Comparison of ENCODE assay signal across 21 cellular contexts in genomic region chr20:32598606-32599005, GRCh38. TPM values are rescaled to one million over a fixed set of nuclear protein-coding genes. Genes with fewer than 3 reads are reported as not detected.
A peak's percentile ranks its signal among the peaks of the same experiment; 100 is the strongest.
DNase-seq lines count a peak whose midpoint lies in the region; ATAC-seq, FAIRE-seq and TF ChIP-seq lines count a peak whose summit lies in the region.
"Had no signal": no experiment of that assay in that cellular context is flagged by ENCODE, and none has a peak within 500 bp of the region (broad histone marks: within the 10 kb centered on the region; RNA-seq: fewer than 3 reads in every experiment).

No MANE protein-coding gene starts in this region.

- TF ChIP-seq POLR2A in K562 (conservative IDR thresholded peaks at IDR 0.05): no peak

- H3K9me1 ChIP-seq in K562 (ENCODE audit: control insufficient read depth, insufficient read depth, low read length): no peaks in the 10 kb centered on the region

- intact Hi-C loops in K562 (cut with micrococcal nuclease): no loop called here

- no peak for TF ChIP-seq RAD21 in K562 (CRISPR knock-in tag; conservative IDR thresholded peaks at IDR 0.05 in 1 of 2, IDR thresholded peaks at IDR 0.05 in 1 of 2)

- no peak overlapping the region for H3K27ac ChIP-seq in HEK293 (ENCODE audit: extremely low read depth, low read depth, low read length)
- H3K27ac ChIP-seq in K562 (ENCODE audit: extremely low read depth, low read depth, low read length): no peak overlapping the region
- H3K27ac ChIP-seq: 22Rv1 had no signal

- H3K36me3 ChIP-seq in HEK293 (ENCODE audit: control insufficient read depth in 2 of 2, insufficient read depth in 1 of 2, low read length in 2 of 2): no peaks in the 10 kb centered on the region
- peaks cover 14% of the 10 kb centered on the region; the same call in 1 of the 3 replicates for H3K36me3 ChIP-seq in K562 (ENCODE audit: control insufficient read depth, insufficient read depth, low read length)

- H3K4me3 Mint-ChIP-seq in activated T-cell treated with anti-CD3 and anti-CD28 coated beads, Interleukin-2, amount 50 U/mL, for 4 hours: peak overlapping the region; percentile 6
- no peak overlapping the region for H3K4me3 Mint-ChIP-seq in progenitor cell of endocrine pancreas (ENCODE audit: low read depth)
- H3K4me3 Mint-ChIP-seq: CD14-positive monocyte; CD8-positive, alpha-beta T cell; IgD-negative memory B cell had no signal

- FAIRE-seq in K562 (lab: Jason Lieb, UNC): no peak
- FAIRE-seq: D721Med, G401.6, GM12891 had no signal

- H3K79me2 ChIP-seq in K562 (ENCODE audit: control insufficient read depth, insufficient read depth, low read length): no peaks in the 10 kb centered on the region

- H3K4me3 ChIP-seq in HEK293 (ENCODE audit: low read depth, low read length) (no peak overlapping the region), K562 (no peak overlapping the region)

- peaks cover 3% of the 10 kb centered on the region; the same call in 1 of the 2 replicates for H4K20me1 ChIP-seq in K562 (replicated peaks; ENCODE audit: control insufficient read depth, insufficient read depth, low read length)

- H3K4me1 Mint-ChIP-seq in activated T-cell treated with anti-CD3 and anti-CD28 coated beads, Interleukin-2, amount 50 U/mL, for 4 hours (ENCODE audit: low read depth): no peaks in the 10 kb centered on the region
- H3K4me1 Mint-ChIP-seq in progenitor cell of endocrine pancreas (ENCODE audit: low read depth): no peaks in the 10 kb centered on the region

- no peaks in the 10 kb centered on the region for H3K36me3 Mint-ChIP-seq in activated T-cell treated with anti-CD3 and anti-CD28 coated beads, Interleukin-2, amount 50 U/mL, for 4 hours (ENCODE audit: insufficient read depth)
- H3K36me3 Mint-ChIP-seq in progenitor cell of endocrine pancreas (ENCODE audit: insufficient read depth): no peaks in the 10 kb centered on the region
- H3K36me3 Mint-ChIP-seq: CD14-positive monocyte; CD8-positive, alpha-beta T cell; IgD-negative memory B cell had no signal

- DNase-seq in activated T-cell treated with anti-CD3 and anti-CD28 coated beads, Interleukin-2, amount 50 U/mL, for 4 hours: no peak
- DNase-seq in activated T-cell treated with anti-CD3 and anti-CD28 coated beads, Interleukin-2, amount 50 U/mL, for 1 hour: no peak
- DNase-seq in K562 (ENCODE audit: extremely low read depth in 1 of 4, low spot score in 3 of 4) (no peak), progenitor cell of endocrine pancreas (ENCODE audit: low spot score, unreplicated experiment) (no peak), NCI-H2029 (lab: John Stamatoyannopoulos, UW) (no peak)
- DNase-seq: CD8-positive, alpha-beta T cell; COR-L47; DMS153; DMS79 treated with DMSO at 0.1 percent for 48 hours; EL; GOT3; HCEC 1CT had no signal

- H3K27me3 Mint-ChIP-seq in activated T-cell treated with anti-CD3 and anti-CD28 coated beads, Interleukin-2, amount 50 U/mL, for 4 hours (ENCODE audit: low read depth): no peaks in the 10 kb centered on the region
- peaks cover 25% of the 10 kb centered on the region for H3K27me3 Mint-ChIP-seq in progenitor cell of endocrine pancreas
- H3K27me3 Mint-ChIP-seq: IgD-negative memory B cell had no signal

- CTCF ChIA-PET in HEK293 (lab: Yijun Ruan, JAX): interaction anchor here (0.7 kb wide), 1 partner anchor 31 kb away, joined by 3 read pairs; no protein-coding TSS in a partner anchor
- CTCF ChIA-PET in K562 (lab: Yijun Ruan, JAX; ENCODE audit: low intra/inter-chr PET ratio): no interaction called here

- H3K9me3 ChIP-seq in HEK293 (ENCODE audit: control insufficient read depth, insufficient read depth, low read depth, low read length) (no peaks in the 10 kb centered on the region), K562 (replicated peaks; ENCODE audit: control insufficient read depth, insufficient read depth, low read depth, low read length) (no peaks in the 10 kb centered on the region)

- no peak overlapping the region for H2AFZ ChIP-seq in K562 (ENCODE audit: low read depth, low read length)

- H3K27ac Mint-ChIP-seq in progenitor cell of endocrine pancreas: peak overlapping the region; percentile 38
- H3K27ac Mint-ChIP-seq: CD14-positive monocyte; CD8-positive, alpha-beta T cell; IgD-negative memory B cell had no signal

- TF ChIP-seq EP300 in K562 (IDR thresholded peaks at IDR 0.05; ENCODE audit: low read length): no peak

- in situ Hi-C loops in K562 (cut with MboI): no loop called here

- ATAC-seq in activated T-cell treated with anti-CD3 and anti-CD28 coated beads, Interleukin-2, amount 50 U/mL, for 4 hours: no peak
- ATAC-seq in K562 (peak; percentile 17; the same call in 1 of the 3 replicates), esophagus mucosa (no peak), GM18517 (IDR thresholded peaks at IDR 0.05; ENCODE audit: unreplicated experiment) (no peak)
- ATAC-seq: CD8-positive, alpha-beta T cell had no signal

- POLR2A ChIA-PET in HEK293 (lab: Yijun Ruan, JAX): no interaction called here
- POLR2A ChIA-PET in K562 (lab: Yijun Ruan, JAX): interaction anchor here (0.5 to 2.0 kb wide), 4 partner anchors 11 to 53 kb away, joined by 3 to 5 read pairs (median 4); no protein-coding TSS in a partner anchor

- H3K27me3 ChIP-seq in K562 (ENCODE audit: control insufficient read depth in 2 of 2, insufficient read depth in 2 of 2, low read length in 2 of 2): no peaks in the 10 kb centered on the region

- H3K4me1 ChIP-seq in HEK293 (ENCODE audit: control insufficient read depth, insufficient read depth, low read length) (no peaks in the 10 kb centered on the region), K562 (replicated peaks in 1 of 2; ENCODE audit: control insufficient read depth in 2 of 2, insufficient read depth in 2 of 2, low read length in 2 of 2) (peaks cover 0 to 15% of the 10 kb centered on the region in 2 experiments; a peak in 2 of 5 replicates)

- TF ChIP-seq CTCF in HEK293 (tag by site-specific recombination; IDR thresholded peaks at IDR 0.05) (no peak), K562 (IDR thresholded peaks at IDR 0.05 in 2 of 3, conservative IDR thresholded peaks at IDR 0.05 in 1 of 3; ENCODE audit: insufficient read depth in 2 of 3, low read depth in 1 of 3, low read length in 3 of 3) (no peak), progenitor cell of endocrine pancreas (IDR thresholded peaks at IDR 0.05; ENCODE audit: unreplicated experiment) (no peak)

- peak overlapping the region in 1 of 2 experiments; percentile 80; a peak in 2 of 4 replicates for H3K9ac ChIP-seq in K562 (ENCODE audit: insufficient read depth in 1 of 2, low read depth in 2 of 2, low read length in 2 of 2)

- no peak overlapping the region for H3K4me2 ChIP-seq in K562 (ENCODE audit: insufficient read depth, low read length)

- WGBS in K562 (ENCODE audit: insufficient coverage, low coverage, missing lambda C conversion rate): 72% methylated on average over 6 of the region's 7 CpGs

- H3K9me3 Mint-ChIP-seq in activated T-cell treated with anti-CD3 and anti-CD28 coated beads, Interleukin-2, amount 50 U/mL, for 4 hours: no peaks in the 10 kb centered on the region
- H3K9me3 Mint-ChIP-seq in progenitor cell of endocrine pancreas (ENCODE audit: low read depth): no peaks in the 10 kb centered on the region
- H3K9me3 Mint-ChIP-seq: CD14-positive monocyte; CD8-positive, alpha-beta T cell; IgD-negative memory B cell had no signal

- no TSS peak for BruUV-seq in K562 (replicated peaks; lab: Mats Ljungman, UMichigan)

TF ChIP-seq in HEK293, 187 proteins besides CTCF, POLR2A, EP300 and RAD21:
- no peak for TF ChIP-seq ZNF133 (tag by site-specific recombination; IDR thresholded peaks at IDR 0.05)
- TF ChIP-seq ZNF548 (tag by site-specific recombination; IDR thresholded peaks at IDR 0.05): no peak
- no peak for TF ChIP-seq ZNF19 (tag by site-specific recombination; IDR thresholded peaks at IDR 0.05; ENCODE audit: low read depth)
- no peak for TF ChIP-seq ZNF596 (tag by site-specific recombination; IDR thresholded peaks at IDR 0.05)
- TF ChIP-seq ZIC2 (tag by site-specific recombination; IDR thresholded peaks at IDR 0.05): peak; percentile 46
- no peak for TF ChIP-seq SALL2 (tag by site-specific recombination; IDR thresholded peaks at IDR 0.05; ENCODE audit: borderline replicate concordance)

TF ChIP-seq in K562, 482 proteins besides CTCF, POLR2A, EP300 and RAD21 (continues in another document):
- TF ChIP-seq MCM7 (IDR thresholded peaks at IDR 0.05): no peak
- TF ChIP-seq, protein P1, sequence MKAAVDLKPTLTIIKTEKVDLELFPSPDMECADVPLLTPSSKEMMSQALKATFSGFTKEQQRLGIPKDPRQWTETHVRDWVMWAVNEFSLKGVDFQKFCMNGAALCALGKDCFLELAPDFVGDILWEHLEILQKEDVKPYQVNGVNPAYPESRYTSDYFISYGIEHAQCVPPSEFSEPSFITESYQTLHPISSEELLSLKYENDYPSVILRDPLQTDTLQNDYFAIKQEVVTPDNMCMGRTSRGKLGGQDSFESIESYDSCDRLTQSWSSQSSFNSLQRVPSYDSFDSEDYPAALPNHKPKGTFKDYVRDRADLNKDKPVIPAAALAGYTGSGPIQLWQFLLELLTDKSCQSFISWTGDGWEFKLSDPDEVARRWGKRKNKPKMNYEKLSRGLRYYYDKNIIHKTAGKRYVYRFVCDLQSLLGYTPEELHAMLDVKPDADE (conservative IDR thresholded peaks at IDR 0.05; ENCODE audit: control insufficient read depth, low read depth, low read length): no peak
- TF ChIP-seq NR1H2 (CRISPR knock-in tag; IDR thresholded peaks at IDR 0.05): no peak
- no peak for TF ChIP-seq C11orf30 (IDR thresholded peaks at IDR 0.05; ENCODE audit: low read depth)
- TF ChIP-seq POLR2G (IDR thresholded peaks at IDR 0.05; ENCODE audit: low read depth, low read length): peak; percentile 46

RNA-seq across cellular contexts. Expression of gene NOL4L, which starts 13.5 kb away (rescaled TPM):
- total RNA-seq in activated T-cell treated with anti-CD3 and anti-CD28 coated beads, Interleukin-2, amount 50 U/mL, for 4 hours: 1 to 10 TPM; 5.6 to 8.0 (median 6.3) TPM
- 83.7 and 101 TPM in 2 replicates for total RNA-seq in K562 (2011; cell fraction: chromatin; rRNA removed; ENCODE audit: low replicate concordance)
- total RNA-seq in K562 (2011; cell fraction: nucleolus; rRNA removed): 37.2 and 38.4 TPM in 2 replicates
- total RNA-seq in K562 (2011; cell fraction: nucleoplasm; rRNA removed): 54.0 and 63.1 TPM in 2 replicates
- total RNA-seq in K562 (2014; rRNA removed) (14.8 and 17.9 TPM in 2 replicates), K562 (2014; rRNA removed; fragmentation: Illumina TruSeq; extraction: Trizol) (9.7 and 10.6 TPM in 2 replicates), K562 (2015; rRNA removed; fragmentation: Illumina TruSeq; extraction: Trizol) (13.8 and 14.1 TPM in 2 replicates), K562 (2021) (33.2 and 36.2 TPM in 2 replicates), progenitor cell of endocrine pancreas (89.7 and 90.4 TPM in 2 replicates), esophagus mucosa (2.0 TPM)
- polyA plus RNA-seq in K562 (2011; rRNA removed) (11.6 and 15.4 TPM in 2 replicates), K562 (2014; fragmentation: Illumina TruSeq; extraction: Trizol) (14.8 and 16.0 TPM in 2 replicates), K562 (2014; fragmentation: Nextera tagmentation; extraction: Ambion mirVana) (1 to 10 TPM; 5.1 to 6.6 TPM), K562 (2014; rRNA removed) (13.6 and 15.9 TPM in 2 replicates)
- polyA plus RNA-seq in K562 (2011; cell fraction: cytosol; rRNA removed): 9.9 and 14.8 TPM in 2 replicates
- 42.8 and 74.6 TPM in 2 replicates for polyA plus RNA-seq in K562 (2011; cell fraction: nucleus; rRNA removed)
- 15.9 and 17.9 TPM in 2 replicates for polyA plus RNA-seq in K562 (2012)
- 10.1 and 11.5 TPM in 2 replicates for polyA minus RNA-seq in K562 (2011; rRNA and poly(A)+ RNA removed)
- polyA minus RNA-seq in K562 (2011; cell fraction: cytosol; rRNA and poly(A)+ RNA removed): 15.5 and 25.2 TPM in 2 replicates
- polyA minus RNA-seq in K562 (2011; cell fraction: nucleus; rRNA and poly(A)+ RNA removed): 17.2 and 19.1 TPM in 2 replicates
